Comparison of ENCODE assay signal across 8 cellular contexts in the genomic region with DNA sequence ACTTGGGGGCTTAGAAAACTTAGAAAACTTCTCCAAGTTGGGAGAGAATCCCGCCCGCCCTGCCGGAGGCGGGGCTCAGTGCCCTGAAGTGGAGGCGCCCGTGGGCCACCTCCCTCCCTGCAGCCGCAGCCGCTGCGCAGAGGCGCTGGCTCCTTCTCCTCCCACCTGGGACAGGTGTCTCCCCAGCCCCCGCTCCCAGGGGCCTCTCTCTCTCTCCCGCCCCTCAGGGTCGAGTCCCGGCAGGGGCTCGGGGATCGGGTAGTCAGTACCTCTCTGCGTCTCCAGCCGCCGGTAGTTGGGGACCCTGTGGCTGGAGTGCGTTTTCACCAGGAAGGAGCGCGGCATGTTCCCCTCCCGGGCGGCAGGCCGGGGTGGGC. TPM values are rescaled to one million over a fixed set of nuclear protein-coding genes. Genes with fewer than 3 reads are reported as not detected.
A peak's percentile ranks its signal among the peaks of the same experiment; 100 is the strongest.
DNase-seq lines count a peak whose midpoint lies in the region; ATAC-seq and TF ChIP-seq lines count a peak whose summit lies in the region.

No MANE protein-coding gene starts in this region.

- peaks cover 6% of the 10 kb centered on the region for H3K4me1 Mint-ChIP-seq in progenitor cell of endocrine pancreas (ENCODE audit: low read depth)

- DNase-seq in NOMO-1 (lab: John Stamatoyannopoulos, UW; ENCODE audit: unreplicated experiment in 2 of 2) (peak; percentile 20 to 51), NOMO-1 treated with DMSO at 0.1 percent for 48 hours (lab: John Stamatoyannopoulos, UW; ENCODE audit: unreplicated experiment) (no peak), fibroblast of mammary gland (ENCODE audit: low read depth) (no peak), progenitor cell of endocrine pancreas (ENCODE audit: low spot score, unreplicated experiment) (no peak), putamen (ENCODE audit: low spot score) (no peak)

- no peak for TF ChIP-seq CTCF in WI38 (IDR thresholded peaks at IDR 0.05; ENCODE audit: low read depth, low read length)
- TF ChIP-seq CTCF in fibroblast of mammary gland (conservative IDR thresholded peaks at IDR 0.05; ENCODE audit: control insufficient read depth, insufficient read depth, low read depth, low read length) = no peak
- no peak for TF ChIP-seq CTCF in progenitor cell of endocrine pancreas (IDR thresholded peaks at IDR 0.05; ENCODE audit: unreplicated experiment)

- ATAC-seq in HG03342 (IDR thresholded peaks at IDR 0.05; ENCODE audit: unreplicated experiment) (peak; percentile 3), HG02840 (IDR thresholded peaks at IDR 0.05; ENCODE audit: low FRiP score, unreplicated experiment) (no peak)

- no peaks in the 10 kb centered on the region for H3K36me3 Mint-ChIP-seq in progenitor cell of endocrine pancreas (ENCODE audit: insufficient read depth)

- no peaks in the 10 kb centered on the region for H3K9me3 Mint-ChIP-seq in progenitor cell of endocrine pancreas (ENCODE audit: low read depth)

- peaks cover 45% of the 10 kb centered on the region for H3K27me3 Mint-ChIP-seq in progenitor cell of endocrine pancreas

- H3K4me3 ChIP-seq in WI38 (ENCODE audit: low read depth, low read length) (peak overlapping the region; percentile 55), fibroblast of mammary gland (ENCODE audit: control insufficient read depth, low read depth, low read length) (peak overlapping the region; percentile 33)

- H3K27ac Mint-ChIP-seq in progenitor cell of endocrine pancreas = no peak overlapping the region

- peak overlapping the region; percentile 68 for H3K4me3 Mint-ChIP-seq in progenitor cell of endocrine pancreas (ENCODE audit: low read depth)

RNA-seq across cellular contexts. Expression of a gene that starts 0.3 kb away (rescaled TPM):
- 1.2 and 1.9 TPM in 2 replicates for total RNA-seq in progenitor cell of endocrine pancreas

RNA-seq across cellular contexts. Expression of a gene that starts 20.2 kb away (rescaled TPM):
- total RNA-seq in progenitor cell of endocrine pancreas = 19.4 and 21.5 TPM in 2 replicates

RNA-seq across cellular contexts. Expression of a gene that starts 20.3 kb away (rescaled TPM):
- 17.2 and 18.2 TPM in 2 replicates for total RNA-seq in progenitor cell of endocrine pancreas

RNA-seq across cellular contexts. Expression of a gene that starts 23.2 kb away (rescaled TPM):
- 78.1 and 78.5 TPM in 2 replicates for total RNA-seq in progenitor cell of endocrine pancreas

RNA-seq across cellular contexts. Expression of a gene that starts 35.2 kb away (rescaled TPM):
- total RNA-seq in progenitor cell of endocrine pancreas = 111 and 112 TPM in 2 replicates

Comparison
In these comparisons a context has a peak if more than half of its experiments do, and no peak if none do; other contexts are left out.
1. DNase-seq: peak in NOMO-1 (2 of 2); none in NOMO-1 treated with DMSO at 0.1 percent for 48 hours (single experiment), fibroblast of mammary gland (single experiment), progenitor cell of endocrine pancreas (single experiment) and putamen (single experiment).